16 cellular contexts compared by ENCODE assay signal in the genomic region with DNA sequence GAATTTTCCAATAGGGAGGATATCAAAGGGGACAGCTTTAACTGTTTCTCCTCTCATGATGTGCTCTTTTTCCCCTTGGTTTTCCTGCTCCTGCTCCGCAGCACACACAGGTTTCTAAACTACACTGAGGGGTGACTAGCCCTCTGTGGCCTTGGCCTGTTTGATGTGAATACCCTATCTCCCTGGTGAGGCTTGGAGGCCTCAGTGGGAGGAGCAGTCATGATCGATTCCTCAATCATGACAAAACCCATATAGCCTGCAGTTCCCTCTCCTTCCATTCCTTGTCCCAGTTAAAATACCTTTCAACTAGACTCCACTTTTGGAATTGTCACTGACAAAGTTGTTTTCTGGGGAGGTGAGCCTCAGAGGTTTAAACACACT. TPM values are rescaled to one million over a fixed set of nuclear protein-coding genes. Genes with fewer than 3 reads are reported as not detected.
DNase-seq lines count a peak whose midpoint lies in the region; ATAC-seq, FAIRE-seq and TF ChIP-seq lines count a peak whose summit lies in the region.
"Had no signal": no experiment of that assay in that cellular context is flagged by ENCODE, and none has a peak within 500 bp of the region (broad histone marks: within the 10 kb centered on the region; RNA-seq: fewer than 3 reads in every experiment).

No MANE protein-coding gene starts in this region.

- ATAC-seq in SK-N-SH treated with all-trans-retinoic acid at 6 μM for 48 hours (no peak), GM23338 (no peak), HG03280 (IDR thresholded peaks at IDR 0.05; ENCODE audit: unreplicated experiment) (no peak), gastrocnemius medialis (no peak)

- TF ChIP-seq POLR2A in gastrocnemius medialis (IDR thresholded peaks at IDR 0.05): no peak

- TF ChIP-seq EP300 in SK-N-SH (IDR thresholded peaks at IDR 0.05; ENCODE audit: borderline replicate concordance in 1 of 2, low read depth in 1 of 2, low read length in 1 of 2): no peak

- CTCF ChIA-PET in SK-N-SH (lab: Yijun Ruan, JAX): interaction anchor here (2.8 kb wide), 1 partner anchor 13 kb away, joined by 12 read pairs; no protein-coding TSS in a partner anchor

- H3K4me3 Mint-ChIP-seq in GM23338 (no peak overlapping the region), astrocyte (ENCODE audit: unreplicated experiment) (peak overlapping the region; percentile 57), nephron (no peak overlapping the region)

- H3K4me2 ChIP-seq in SK-N-SH (0 out of 2 replicates have a peak overlapping the region, but pooled peaks have one; percentile 57), GM23338 (no peak overlapping the region), astrocyte (ENCODE audit: low read length) (peak overlapping the region; percentile 56)

- H3K4me1 Mint-ChIP-seq in GM23338 (peaks cover 42% of the 10 kb centered on the region), astrocyte (ENCODE audit: low read depth, unreplicated experiment) (peaks cover 41% of the 10 kb centered on the region), nephron (peaks cover 21% of the 10 kb centered on the region)

- H3F3A ChIP-seq in SK-N-SH (replicated peaks; ENCODE audit: insufficient read depth) (peaks cover 9% of the 10 kb centered on the region), GM23338 (replicated peaks; ENCODE audit: low read depth) (no peaks in the 10 kb centered on the region)

- in situ Hi-C loops in gastrocnemius medialis (cut with MboI; ENCODE audit: low sequenced_read_pairs in 4 of 4): loop anchor here in 2 of 4 donors (10.0 kb wide), 2 partner anchors 114 to 124 kb away; partner anchors contain the start of gene FBXL22 (in 1 of the 2)

- no peak for TF ChIP-seq RAD21 in SK-N-SH (IDR thresholded peaks at IDR 0.05; ENCODE audit: low read length)

- DNase-seq in SK-N-SH (no peak), GM23338 (ENCODE audit: low spot score) (no peak), astrocyte (ENCODE audit: low read depth) (no peak), gastrocnemius medialis (no peak), occipital lobe (lab: John Stamatoyannopoulos, UW) (no peak)
- DNase-seq: activated T-cell treated with anti-CD3 and anti-CD28 coated beads for 4 hours, DMS153, head of caudate nucleus, left colon, NCI-H2081, Right ventricle myocardium superior, tibial artery had no signal

- TF ChIP-seq CTCF in SK-N-SH (IDR thresholded peaks at IDR 0.05): no peak
- TF ChIP-seq CTCF in GM23338 (conservative IDR thresholded peaks at IDR 0.05; ENCODE audit: low read depth in 2 of 2): no peak
- no peak for TF ChIP-seq CTCF in astrocyte (IDR thresholded peaks at IDR 0.05; ENCODE audit: insufficient read depth, low read depth, low read length)
- no peak for TF ChIP-seq CTCF in nephron (IDR thresholded peaks at IDR 0.05; ENCODE audit: unreplicated experiment in 3 of 3)
- TF ChIP-seq CTCF in gastrocnemius medialis (IDR thresholded peaks at IDR 0.05 in 4 of 5, conservative IDR thresholded peaks at IDR 0.05 in 1 of 5): no peak

- H3K36me3 Mint-ChIP-seq in GM23338 (ENCODE audit: low read depth) (peaks cover 6% of the 10 kb centered on the region; the same call in 2 of the 3 replicates), astrocyte (ENCODE audit: low read depth, unreplicated experiment) (no peaks in the 10 kb centered on the region), nephron (ENCODE audit: low read depth) (no peaks in the 10 kb centered on the region)

- no peak for FAIRE-seq in astrocyte (lab: Jason Lieb, UNC)

- H3K27ac Mint-ChIP-seq in GM23338 (no peak overlapping the region), astrocyte (ENCODE audit: unreplicated experiment) (peak overlapping the region; percentile 93), nephron (peak overlapping the region; percentile 59 to 84 (median 68))

- POLR2A ChIA-PET in SK-N-SH (lab: Yijun Ruan, JAX): no interaction called here

- no peak overlapping the region for H3K27ac ChIP-seq in SK-N-SH (ENCODE audit: low read depth in 2 of 2, low read length in 1 of 2)
- no peak overlapping the region for H3K27ac ChIP-seq in GM23338 (ENCODE audit: low read depth)
- H3K27ac ChIP-seq in astrocyte (ENCODE audit: low read depth, low read length): no peak overlapping the region
- H3K27ac ChIP-seq in gastrocnemius medialis: no peak overlapping the region
- H3K27ac ChIP-seq: 22Rv1, tibial artery had no signal

- H3K4me1 ChIP-seq in SK-N-SH (ENCODE audit: control insufficient read depth in 1 of 2, insufficient read depth in 2 of 2, low read depth in 1 of 2, low read length in 1 of 2) (peaks cover 0 to 18% of the 10 kb centered on the region in 2 experiments; a peak in 1 of 4 replicates), GM23338 (ENCODE audit: insufficient read depth) (peaks cover 21% of the 10 kb centered on the region), astrocyte (ENCODE audit: insufficient read depth, low read length) (peaks cover 35% of the 10 kb centered on the region), gastrocnemius medialis (no peaks in the 10 kb centered on the region)

- no peaks in the 10 kb centered on the region for H3K79me2 ChIP-seq in SK-N-SH (ENCODE audit: insufficient read depth)
- H3K79me2 ChIP-seq in GM23338 (replicated peaks; ENCODE audit: insufficient read depth): no peaks in the 10 kb centered on the region
- H3K79me2 ChIP-seq in astrocyte (ENCODE audit: insufficient read depth, low read length): no peaks in the 10 kb centered on the region

- H3K9me2 ChIP-seq in SK-N-SH (no peaks in the 10 kb centered on the region), GM23338 (ENCODE audit: insufficient read depth) (no peaks in the 10 kb centered on the region)

- H3K36me3 ChIP-seq in SK-N-SH (replicated peaks in 1 of 2; ENCODE audit: control insufficient read depth in 1 of 2, insufficient read depth in 2 of 2, low read length in 1 of 2): no peaks in the 10 kb centered on the region
- H3K36me3 ChIP-seq in GM23338 (ENCODE audit: insufficient read depth): no peaks in the 10 kb centered on the region
- no peaks in the 10 kb centered on the region for H3K36me3 ChIP-seq in astrocyte (ENCODE audit: insufficient read depth, low read length)
- H3K36me3 ChIP-seq in gastrocnemius medialis: no peaks in the 10 kb centered on the region
- H3K36me3 ChIP-seq: tibial artery had no signal

- H3K9me3 Mint-ChIP-seq in GM23338 (peaks cover 10% of the 10 kb centered on the region; the same call in 2 of the 3 replicates), astrocyte (ENCODE audit: unreplicated experiment) (no peaks in the 10 kb centered on the region), nephron (peaks cover 3% of the 10 kb centered on the region)

- H3K27me3 ChIP-seq in SK-N-SH (ENCODE audit: insufficient read depth): no peaks in the 10 kb centered on the region
- H3K27me3 ChIP-seq in GM23338 (ENCODE audit: insufficient read depth): no peaks in the 10 kb centered on the region
- no peaks in the 10 kb centered on the region for H3K27me3 ChIP-seq in astrocyte (ENCODE audit: insufficient read depth, low read length)
- no peaks in the 10 kb centered on the region for H3K27me3 ChIP-seq in gastrocnemius medialis
- H3K27me3 ChIP-seq: tibial artery had no signal

- 95% methylated on average over 2 of the region's 2 CpGs for WGBS in SK-N-SH (ENCODE audit: low lambda C conversion rate)

- H3K4me3 ChIP-seq in SK-N-SH (ENCODE audit: low read depth in 2 of 2, low read length in 1 of 2): no peak overlapping the region
- no peak overlapping the region for H3K4me3 ChIP-seq in GM23338
- no peak overlapping the region for H3K4me3 ChIP-seq in astrocyte (ENCODE audit: insufficient read depth, low read depth, low read length)
- H3K4me3 ChIP-seq in gastrocnemius medialis: no peak overlapping the region
- H3K4me3 ChIP-seq: tibial artery had no signal

- H3K9ac ChIP-seq in SK-N-SH (no peak overlapping the region), astrocyte (ENCODE audit: low read length) (no peak overlapping the region)

- H2AFZ ChIP-seq in SK-N-SH (ENCODE audit: low read depth) (no peak overlapping the region), GM23338 (0 out of 2 replicates have a peak overlapping the region, but pooled peaks have one; percentile 47), astrocyte (ENCODE audit: low read depth, low read length) (no peak overlapping the region)

- no peaks in the 10 kb centered on the region for H3K9me3 ChIP-seq in SK-N-SH
- no peaks in the 10 kb centered on the region for H3K9me3 ChIP-seq in astrocyte (ENCODE audit: insufficient read depth, low read depth, low read length)
- no peaks in the 10 kb centered on the region for H3K9me3 ChIP-seq in gastrocnemius medialis
- H3K9me3 ChIP-seq: tibial artery had no signal

- H3K27me3 Mint-ChIP-seq in GM23338 (ENCODE audit: insufficient read depth, low read depth, poor library complexity) (peaks cover 6% of the 10 kb centered on the region), astrocyte (ENCODE audit: low read depth, unreplicated experiment) (no peaks in the 10 kb centered on the region), nephron (ENCODE audit: low read depth) (peaks cover 4% of the 10 kb centered on the region)

- H4K20me1 ChIP-seq in SK-N-SH (ENCODE audit: insufficient read depth): no peaks in the 10 kb centered on the region
- H4K20me1 ChIP-seq in GM23338 (replicated peaks; ENCODE audit: insufficient read depth): no peaks in the 10 kb centered on the region
- no peaks in the 10 kb centered on the region for H4K20me1 ChIP-seq in astrocyte (ENCODE audit: insufficient read depth, low read length)

- intact Hi-C loops in gastrocnemius medialis (cut with DNase I; ENCODE audit: low total_unique reads): no loop called here

TF ChIP-seq in SK-N-SH, 30 proteins besides CTCF, POLR2A, EP300 and RAD21 (continues in another document):
- TF ChIP-seq EZH2phosphoT487 (IDR thresholded peaks at IDR 0.05; ENCODE audit: borderline replicate concordance, low read depth): no peak
- TF ChIP-seq TAF1 (IDR thresholded peaks at IDR 0.05; ENCODE audit: borderline replicate concordance, low read depth, low read length): no peak
- no peak for TF ChIP-seq RCOR1 (IDR thresholded peaks at IDR 0.05; ENCODE audit: low read length)

TF ChIP-seq in SK-N-SH treated with all-trans-retinoic acid at 6 μM for 48 hours, 23 proteins besides CTCF, POLR2A, EP300 and RAD21 (continues in another document):
- no peak for TF ChIP-seq RARB (CRISPR knock-in tag; IDR thresholded peaks at IDR 0.05)
- TF ChIP-seq ARNTL (CRISPR knock-in tag; IDR thresholded peaks at IDR 0.05; ENCODE audit: borderline replicate concordance, low read depth): no peak
- no peak for TF ChIP-seq BACH2 (CRISPR knock-in tag; IDR thresholded peaks at IDR 0.05; ENCODE audit: borderline replicate concordance)
- no peak for TF ChIP-seq ZNF70 (CRISPR knock-in tag; IDR thresholded peaks at IDR 0.05)

TF ChIP-seq in GM23338, 12 proteins besides CTCF, POLR2A, EP300 and RAD21 (continues in another document):
- TF ChIP-seq STAT1 (IDR thresholded peaks at IDR 0.05; ENCODE audit: unreplicated experiment) (no peak), EZH2 (IDR thresholded peaks at IDR 0.05; ENCODE audit: low read depth, unreplicated experiment) (no peak), EZH2phosphoT487 (IDR thresholded peaks at IDR 0.05; ENCODE audit: unreplicated experiment) (no peak)

RNA-seq across cellular contexts. Expression of gene USP3, which starts 24.0 kb away (rescaled TPM):
- 9.3 and 10.8 TPM in 2 replicates for polyA plus RNA-seq in SK-N-SH (2012; rRNA removed)
- 9.3 and 9.6 TPM in 2 replicates for polyA plus RNA-seq in SK-N-SH (2012; cell fraction: cytosol; rRNA removed)
- 45.6 and 46.7 TPM in 2 replicates for polyA plus RNA-seq in SK-N-SH (2012; cell fraction: nucleus; rRNA removed)
- total RNA-seq in GM23338 (2014; rRNA removed; shearing (Covaris generic)): 9.7 and 22.5 TPM in 2 replicates
- polyA plus RNA-seq in GM23338 (2016; fragmentation: Nextera tagmentation; extraction: Ambion mirVana): 7.6 and 9.9 TPM in 2 replicates
- 38.1 and 40.1 TPM in 2 replicates for total RNA-seq in astrocyte
- 10 to 100 TPM; 12.1 to 29.4 (median 15.5) TPM for total RNA-seq in gastrocnemius medialis
- 86.4 TPM for total RNA-seq in occipital lobe
